In genomic region chr19:1267441-1268391, GRCh38 we compare ENCODE assay signal across 8 cellular contexts. TPM values are rescaled to one million over a fixed set of nuclear protein-coding genes. Genes with fewer than 3 reads are reported as not detected.
DNase-seq lines count a peak whose midpoint lies in the region; ATAC-seq and TF ChIP-seq lines count a peak whose summit lies in the region.

No MANE protein-coding gene starts in this region.

- in situ Hi-C loops in ACHN (cut with HindIII; ENCODE audit: low pct_ligation_motif_present, low pct_unique_long_range_greater_than_20kb, low sequenced_read_pairs), result no loop called here

- no peaks in the 10 kb centered on the region for H3K27me3 Mint-ChIP-seq in naive thymus-derived CD8-positive, alpha-beta T cell

- TF ChIP-seq CTCF in AG10803 (conservative IDR thresholded peaks at IDR 0.05; ENCODE audit: low read length), result no peak
- no peak for TF ChIP-seq CTCF in LNCaP clone FGC (IDR thresholded peaks at IDR 0.05; ENCODE audit: control insufficient read depth, extremely low read depth, insufficient read depth)

- H3K27ac ChIP-seq in caudate nucleus (ENCODE audit: low read depth, low read length), result peak overlapping the region; percentile 97

- DNase-seq in AG10803 (ENCODE audit: low read depth), result no peak
- DNase-seq in LNCaP clone FGC (ENCODE audit: low read depth), result no peak
- peak in 22 of 61 donors; percentile 9 to 74 (median 42) for DNase-seq in caudate nucleus (lab: John Stamatoyannopoulos, UW)
- peak in 2 of 10 donors; percentile 41 to 47 for DNase-seq in naive thymus-derived CD8-positive, alpha-beta T cell
- no peak for DNase-seq in SW480 (ENCODE audit: low spot score)
- no peak for DNase-seq in inferior parietal cortex (ENCODE audit: extremely low spot score)
- no peak for DNase-seq in erythroblast (lab: John Stamatoyannopoulos, UW)
- no peak for DNase-seq in ACHN

- H3K36me3 Mint-ChIP-seq in naive thymus-derived CD8-positive, alpha-beta T cell, result peaks cover 0 to 29% (median 3%) of the 10 kb centered on the region in 3 donors

- TF ChIP-seq POLR2A in erythroblast (IDR thresholded peaks at IDR 0.05; ENCODE audit: low read length), result no peak

- H3K4me1 Mint-ChIP-seq in naive thymus-derived CD8-positive, alpha-beta T cell, result peaks cover 35 to 77% (median 72%) of the 10 kb centered on the region in 4 donors

- H3K9me3 Mint-ChIP-seq in naive thymus-derived CD8-positive, alpha-beta T cell, result no peaks in the 10 kb centered on the region

- POLR2A ChIA-PET in naive thymus-derived CD8-positive, alpha-beta T cell (lab: Charles Lee), result interaction anchor here (0.7 to 12.2 kb wide), 9 partner anchors 8 to 223 kb away, joined by 3 to 594 read pairs (median 11); partner anchors contain the start of genes ATP5F1D, CBARP, FAM174C and GPX4

- H3K27ac Mint-ChIP-seq in naive thymus-derived CD8-positive, alpha-beta T cell, result peak overlapping the region; percentile 39 to 97 (median 73)

- peak overlapping the region; percentile 63 for H3K4me3 ChIP-seq in AG10803 (ENCODE audit: low read length)
- peak overlapping the region; percentile 50 for H3K4me3 ChIP-seq in LNCaP clone FGC (ENCODE audit: low read depth, low read length)

- H3K4me3 Mint-ChIP-seq in naive thymus-derived CD8-positive, alpha-beta T cell, result peak overlapping the region; percentile 24 to 93 (median 63)

- ATAC-seq in naive thymus-derived CD8-positive, alpha-beta T cell, result no peak

RNA-seq across cellular contexts. Expression of gene CIRBP, which starts 1.4 kb away (rescaled TPM):
- total RNA-seq in naive thymus-derived CD8-positive, alpha-beta T cell, result 100 to 1,000 TPM; 565 to 579 TPM
- polyA plus RNA-seq in naive thymus-derived CD8-positive, alpha-beta T cell, result 100 to 1,000 TPM; 204 to 273 (median 262) TPM

RNA-seq across cellular contexts. Expression of gene FAM174C, which starts 7.6 kb away (rescaled TPM):
- total RNA-seq in naive thymus-derived CD8-positive, alpha-beta T cell, result 10 to 100 TPM; 46.3 to 47.5 TPM
- polyA plus RNA-seq in naive thymus-derived CD8-positive, alpha-beta T cell, result 100 to 1,000 TPM in 1 of 3 donors, 10 to 100 TPM in 2; 66.7 to 104 (median 95.5) TPM

RNA-seq across cellular contexts. Expression of gene EFNA2, which starts 18.0 kb away (rescaled TPM):
- total RNA-seq in naive thymus-derived CD8-positive, alpha-beta T cell, result not detected
- not detected for polyA plus RNA-seq in naive thymus-derived CD8-positive, alpha-beta T cell

RNA-seq across cellular contexts. Expression of gene MIDN, which starts 19.3 kb away (rescaled TPM):
- 10 to 100 TPM; 31.2 to 35.4 TPM for total RNA-seq in naive thymus-derived CD8-positive, alpha-beta T cell
- 1 to 10 TPM; 1.1 to 8.2 (median 6.6) TPM for polyA plus RNA-seq in naive thymus-derived CD8-positive, alpha-beta T cell

RNA-seq across cellular contexts. Expression of gene ATP5F1D, which starts 26.2 kb away (rescaled TPM):
- 10 to 100 TPM; 83.9 to 89.0 TPM for total RNA-seq in naive thymus-derived CD8-positive, alpha-beta T cell
- polyA plus RNA-seq in naive thymus-derived CD8-positive, alpha-beta T cell, result 100 to 1,000 TPM; 214 to 264 (median 262) TPM
